16 cellular contexts compared by ENCODE assay signal in genomic region chr13:101401196-101401595, GRCh38. TPM values are rescaled to one million over a fixed set of nuclear protein-coding genes. Genes with fewer than 3 reads are reported as not detected.
DNase-seq lines count a peak whose midpoint lies in the region; ATAC-seq and TF ChIP-seq lines count a peak whose summit lies in the region.
"Had no signal": no experiment of that assay in that cellular context is flagged by ENCODE, and none has a peak within 500 bp of the region (broad histone marks: within the 10 kb centered on the region; RNA-seq: fewer than 3 reads in every experiment).

No MANE protein-coding gene starts in this region.

- H3K9ac ChIP-seq in trophoblast cell (ENCODE audit: low read length), result no peak overlapping the region

- no peak overlapping the region for H3K23ac ChIP-seq in trophoblast cell (ENCODE audit: low read length)

- no peaks in the 10 kb centered on the region; the same call in 1 of the 2 replicates for H3K36me3 Mint-ChIP-seq in HFFc6 (ENCODE audit: low read depth)

- H3K4me3 ChIP-seq in trophoblast cell (ENCODE audit: low read depth, low read length), result no peak overlapping the region
- H3K4me3 ChIP-seq in upper lobe of right lung, result no peak overlapping the region
- H3K4me3 ChIP-seq: GM12878, HAP-1 had no signal

- peak overlapping the region; percentile 42 for H3K4me3 Mint-ChIP-seq in HFFc6
- H3K4me3 Mint-ChIP-seq: CD4-positive, alpha-beta T cell had no signal

- H3K36me3 ChIP-seq in trophoblast cell (ENCODE audit: control insufficient read depth in 1 of 2, insufficient read depth in 2 of 2, low read length in 2 of 2) (no peaks in the 10 kb centered on the region), upper lobe of right lung (no peaks in the 10 kb centered on the region)
- H3K36me3 ChIP-seq: BE2C, HAP-1 had no signal

- H3K14ac ChIP-seq in trophoblast cell (ENCODE audit: low read length), result no peak overlapping the region

- H4K12ac ChIP-seq in trophoblast cell (ENCODE audit: low read depth, low read length), result no peak overlapping the region

- H3K79me1 ChIP-seq in trophoblast cell (ENCODE audit: low read length), result peaks cover 4% of the 10 kb centered on the region

- DNase-seq in ELR (ENCODE audit: low read depth), result peak; percentile 68
- DNase-seq in HFFc6, result peak; percentile 52
- peak; percentile 20 to 60 for DNase-seq in trophoblast cell
- DNase-seq in activated T-cell treated with anti-CD3 and anti-CD28 coated beads, Interleukin-2, amount 50 U/mL, for 1 hour, result no peak
- DNase-seq in hypothalamus (lab: John Stamatoyannopoulos, UW), result no peak
- DNase-seq in upper lobe of right lung, result no peak
- DNase-seq: ACHN; BE2C; C1 segment of cervical spinal cord; Caco-2; CD4-positive, alpha-beta T cell had no signal

- H3K27ac ChIP-seq in trophoblast cell (ENCODE audit: low read depth, low read length) (no peak overlapping the region), upper lobe of right lung (no peak overlapping the region)
- H3K27ac ChIP-seq: HL-60 had no signal

- no peak for ATAC-seq in upper lobe of right lung
- ATAC-seq: GM12878 had no signal

- no peak overlapping the region for H3K4me2 ChIP-seq in trophoblast cell (ENCODE audit: low read length)

- no peak for TF ChIP-seq CTCF in HFFc6 (IDR thresholded peaks at IDR 0.05)
- TF ChIP-seq CTCF in upper lobe of right lung (IDR thresholded peaks at IDR 0.05), result no peak

- 0 out of 2 replicates have a peak overlapping the region, but pooled peaks have one; percentile 9 for H3K27ac Mint-ChIP-seq in HFFc6
- H3K27ac Mint-ChIP-seq: CD4-positive, alpha-beta T cell had no signal

- WGBS in trophoblast cell (ENCODE audit: extremely low coverage, insufficient coverage, insufficient read length), result no CpG with 5 or more reads among the region's 1 CpG

- H2BK12ac ChIP-seq in trophoblast cell (ENCODE audit: low read length), result no peak overlapping the region

- no peaks in the 10 kb centered on the region for H3K27me3 Mint-ChIP-seq in HFFc6 (ENCODE audit: insufficient read depth)

- no peaks in the 10 kb centered on the region for H3K27me3 ChIP-seq in trophoblast cell (ENCODE audit: insufficient read depth, low read length)
- H3K27me3 ChIP-seq in upper lobe of right lung, result no peaks in the 10 kb centered on the region

- no peak overlapping the region for H4K91ac ChIP-seq in trophoblast cell (ENCODE audit: low read depth, low read length)

- H3K18ac ChIP-seq in trophoblast cell (ENCODE audit: low read length), result no peak overlapping the region

- no peak overlapping the region for H2BK120ac ChIP-seq in trophoblast cell (ENCODE audit: insufficient read depth, low read length, poor library complexity)

- no peak overlapping the region for H3K4ac ChIP-seq in trophoblast cell (ENCODE audit: low read depth, low read length)

- H3K79me2 ChIP-seq in trophoblast cell (ENCODE audit: control insufficient read depth, insufficient read depth, low read length, poor library complexity), result no peaks in the 10 kb centered on the region

- peaks cover 0 to 3% of the 10 kb centered on the region in 2 experiments for H3K4me1 ChIP-seq in trophoblast cell (ENCODE audit: control insufficient read depth in 1 of 2, insufficient read depth in 2 of 2, low read length in 2 of 2)
- H3K4me1 ChIP-seq in upper lobe of right lung, result no peaks in the 10 kb centered on the region
- H3K4me1 ChIP-seq: BE2C, Caco-2, HAP-1 had no signal

- no peaks in the 10 kb centered on the region for H3K9me3 ChIP-seq in trophoblast cell (ENCODE audit: insufficient read depth, low read depth, low read length)
- H3K9me3 ChIP-seq in upper lobe of right lung, result no peaks in the 10 kb centered on the region
- H3K9me3 ChIP-seq: BE2C, Caco-2, HAP-1 had no signal

- H2BK5ac ChIP-seq in trophoblast cell (ENCODE audit: low read depth, low read length, poor library complexity), result no peak overlapping the region

- no peak overlapping the region for H2AFZ ChIP-seq in trophoblast cell (ENCODE audit: insufficient read depth, low read length, poor library complexity)

- H3K9me3 Mint-ChIP-seq in HFFc6, result no peaks in the 10 kb centered on the region
- H3K9me3 Mint-ChIP-seq: CD4-positive, alpha-beta T cell had no signal

- peaks cover 69% of the 10 kb centered on the region for H3K4me1 Mint-ChIP-seq in HFFc6 (ENCODE audit: low read depth)

- intact Hi-C loops in upper lobe of right lung (cut with DNase I), result no loop called here

- no peak overlapping the region for H4K8ac ChIP-seq in trophoblast cell (ENCODE audit: low read depth, low read length)

- H2AK5ac ChIP-seq in trophoblast cell (ENCODE audit: low read length), result no peak overlapping the region

RNA-seq across cellular contexts. Expression of gene NALCN, which starts 15.1 kb away (rescaled TPM):
- 1 to 10 TPM; 4.0 to 6.1 (median 5.0) TPM for total RNA-seq in HFFc6 (2021; fragmentation: NEBNext Ultra II Directional; extraction: Animal tissue kit (Norgen Biotek cat#: 25700))
- polyA plus RNA-seq in trophoblast cell (2013), result 0.19 and 0.35 TPM in 2 replicates
- 3.5 TPM for total RNA-seq in upper lobe of right lung
- total RNA-seq: Caco-2; CD4-positive, alpha-beta T cell; G401; GM12878 had no signal

RNA-seq across cellular contexts. Expression of gene ITGBL1, which starts 51.3 kb away (rescaled TPM):
- 100 to 1,000 TPM in 5 of 6 experiments, 10 to 100 TPM in 1; 92.4 to 114 (median 105) TPM for total RNA-seq in HFFc6 (2021; fragmentation: NEBNext Ultra II Directional; extraction: Animal tissue kit (Norgen Biotek cat#: 25700))
- polyA plus RNA-seq in trophoblast cell (2013), result 0.10 and 0.14 TPM in 2 replicates
- 43.6 TPM for total RNA-seq in upper lobe of right lung
- total RNA-seq: Caco-2; CD4-positive, alpha-beta T cell; G401; H1 had no signal
- polyA plus RNA-seq: H1 had no signal

Comparison
In these comparisons a context has a peak if more than half of its experiments do, and no peak if none do; other contexts are left out.
1. DNase-seq: peak in ELR (single experiment), HFFc6 (single experiment) and trophoblast cell (2 of 2); none in activated T-cell treated with anti-CD3 and anti-CD28 coated beads, Interleukin-2, amount 50 U/mL, for 1 hour (single experiment), hypothalamus (0 of 51) and upper lobe of right lung (single experiment).